In genomic region chr5:157519579-157520253, GRCh38 we compare ENCODE assay signal across 14 cellular contexts. TPM values are rescaled to one million over a fixed set of nuclear protein-coding genes. Genes with fewer than 3 reads are reported as not detected.
DNase-seq lines count a peak whose midpoint lies in the region; ATAC-seq, FAIRE-seq and TF ChIP-seq lines count a peak whose summit lies in the region.
"Had no signal": no experiment of that assay in that cellular context is flagged by ENCODE, and none has a peak within 500 bp of the region (broad histone marks: within the 10 kb centered on the region; RNA-seq: fewer than 3 reads in every experiment).

No MANE protein-coding gene starts in this region.

- H3K27me3 ChIP-seq in gastroesophageal sphincter (no peaks in the 10 kb centered on the region), pancreas (no peaks in the 10 kb centered on the region)
- H3K27me3 ChIP-seq: neutrophil had no signal

- H3K4me1 ChIP-seq in gastroesophageal sphincter = peaks cover 22 to 86% (median 31%) of the 10 kb centered on the region in 3 donors
- no peaks in the 10 kb centered on the region for H3K4me1 ChIP-seq in pancreas

- FAIRE-seq in pancreas (lab: Jason Lieb, UNC) = no peak

- 91% methylated on average over 6 of the region's 9 CpGs; no CpG with 5 or more reads in 1 of the 2 donors for WGBS in gastroesophageal sphincter (ENCODE audit: low coverage in 1 of 2), 2 donors
- 87 to 94% methylated on average over 9 of the region's 9 CpGs for WGBS in pancreas, 2 donors

- DNase-seq in pancreas (no peak), NCI-H1436 (lab: John Stamatoyannopoulos, UW) (no peak)
- DNase-seq: activated CD4-positive, alpha-beta T cell treated with anti-CD3 and anti-CD28 coated beads for 1 hour; activated naive CD4-positive, alpha-beta T cell treated with anti-CD3 and anti-CD28 coated beads, Interleukin-2, amount 50 U/mL, for 16 hours; COR-L47; Kasumi-1; SHP77 treated with DMSO at 0.1 percent for 48 hours; substantia nigra had no signal

- no peaks in the 10 kb centered on the region for H3K9me3 ChIP-seq in gastroesophageal sphincter
- H3K9me3 ChIP-seq in pancreas = no peaks in the 10 kb centered on the region
- H3K9me3 ChIP-seq: neutrophil had no signal

- H3K36me3 ChIP-seq in gastroesophageal sphincter = peaks cover 0 to 28% of the 10 kb centered on the region in 2 donors
- H3K36me3 ChIP-seq in pancreas = no peaks in the 10 kb centered on the region

- intact Hi-C loops in pancreas (cut with DNase I) = no loop called here

- H3K4me3 ChIP-seq in gastroesophageal sphincter (no peak overlapping the region), pancreas (no peak overlapping the region)

- H3K27ac ChIP-seq in gastroesophageal sphincter (peak overlapping the region in 3 of 4 donors; percentile 84 to 88 (median 86)), pancreas (no peak overlapping the region)
- H3K27ac ChIP-seq: neutrophil had no signal

- no peak for TF ChIP-seq POLR2A in gastroesophageal sphincter (IDR thresholded peaks at IDR 0.05)

- ATAC-seq in GM18511 (IDR thresholded peaks at IDR 0.05; ENCODE audit: unreplicated experiment) = peak; percentile 57
- peak; percentile 59 for ATAC-seq in GM19468 (IDR thresholded peaks at IDR 0.05; ENCODE audit: extremely low read depth, unreplicated experiment)
- peak; percentile 73 for ATAC-seq in HG03045 (IDR thresholded peaks at IDR 0.05; ENCODE audit: unreplicated experiment)
- ATAC-seq in gastroesophageal sphincter = no peak
- ATAC-seq in pancreas = no peak
- ATAC-seq in GM18861 (IDR thresholded peaks at IDR 0.05; ENCODE audit: unreplicated experiment) = no peak

- TF ChIP-seq CTCF in gastroesophageal sphincter (IDR thresholded peaks at IDR 0.05) = no peak
- TF ChIP-seq CTCF in pancreas (IDR thresholded peaks at IDR 0.05) = no peak

- TF ChIP-seq EP300 in gastroesophageal sphincter (IDR thresholded peaks at IDR 0.05) = no peak

RNA-seq across cellular contexts. Expression of gene ADAM19, which starts 55.9 kb away (rescaled TPM):
- 10 to 100 TPM; 19.3 to 38.5 (median 31.2) TPM for total RNA-seq in gastroesophageal sphincter
- 1 to 10 TPM in 2 of 6 donors, under 1 TPM in 4; 0.47 to 3.0 (median 0.83) TPM for total RNA-seq in pancreas
- polyA plus RNA-seq in pancreas = under 1 TPM; 0.38 to 0.65 TPM

RNA-seq across cellular contexts. Expression of gene NIPAL4, which starts 59.7 kb away (rescaled TPM):
- total RNA-seq in gastroesophageal sphincter (1 to 10 TPM; 1.2 to 4.8 (median 2.7) TPM), pancreas (not detected)
- polyA plus RNA-seq in pancreas = under 1 TPM in 1 of 2 donors, not detected in 1; 0.07 TPM

Comparison
In these comparisons a context has a peak if more than half of its experiments do, and no peak if none do; other contexts are left out.
1. ATAC-seq: peak in GM18511 (single experiment), GM19468 (single experiment) and HG03045 (single experiment); none in gastroesophageal sphincter (single experiment), pancreas (0 of 4) and GM18861 (single experiment).
2. H3K27ac ChIP-seq: peak in gastroesophageal sphincter (3 of 4); none in pancreas (0 of 4).
3. RNA of gene ADAM19, which starts 55.9 kb away (total RNA-seq): 19.3 to 38.5 TPM in gastroesophageal sphincter; 0.47 to 3.0 TPM in pancreas; every median in the first group is over 4 times any median in the second.